Comparison of ENCODE assay signal across 35 cellular contexts in genomic region chr15:48097264-48097663, GRCh38. TPM values are rescaled to one million over a fixed set of nuclear protein-coding genes. Genes with fewer than 3 reads are reported as not detected.
"Had no signal": no experiment of that assay in that cellular context is flagged by ENCODE, and none has a peak within 500 bp of the region (broad histone marks: within the 10 kb centered on the region; RNA-seq: fewer than 3 reads in every experiment).

No MANE protein-coding gene starts in this region.

- H3K27ac ChIP-seq: adrenal gland, body of pancreas, brain microvascular endothelial cell, breast epithelium, VCaP had no signal

- H3K4me1 ChIP-seq: adrenal gland, body of pancreas, breast epithelium had no signal

- FAIRE-seq: TTC549 had no signal

- DNase-seq: activated B cell treated with CpG ODN at 0.5 μM for 24 hours; activated CD4-positive, alpha-beta memory T cell treated with anti-CD3 and anti-CD28 coated beads for 36 hours; activated CD4-positive, alpha-beta T cell treated with anti-CD3 and anti-CD28 coated beads for 4 hours; activated CD4-positive, alpha-beta T cell treated with anti-CD3 and anti-CD28 coated beads, Interleukin-2, amount 10 ng/mL, durations not matched to agents 24 days and 14 days; activated CD4-positive, alpha-beta T cell treated with anti-CD3 and anti-CD28 coated beads, Interleukin-2, amount 50 U/mL, for 1 hour; activated CD4-positive, alpha-beta T cell treated with anti-CD3 and anti-CD28 coated beads, Interleukin-2, amount 50 U/mL, for 4 hours; activated CD4-positive, CD25-positive, alpha-beta regulatory T cell treated with anti-CD3 and anti-CD28 coated beads, Interleukin-2, amount 50 U/mL, for 72 hours; activated CD8-positive, alpha-beta memory T cell treated with anti-CD3 and anti-CD28 coated beads, Interleukin-2, amount 50 U/mL, for 4 hours; activated CD8-positive, alpha-beta T cell treated with anti-CD3 and anti-CD28 coated beads for 36 hours; activated effector memory CD4-positive, alpha-beta T cell treated with anti-CD3 and anti-CD28 coated beads, Interleukin-2, amount 50 U/mL, for 16 hours; activated gamma-delta T cell treated with Interleukin-2 at 50 U/mL for 16 hours; activated naive CD4-positive, alpha-beta T cell; activated naive CD4-positive, alpha-beta T cell treated with anti-CD3 and anti-CD28 coated beads for 36 hours; activated naive CD4-positive, alpha-beta T cell treated with anti-CD3 and anti-CD28 coated beads, Interleukin-2, amount 50 U/mL, for 16 hours; activated naive CD8-positive, alpha-beta T cell treated with anti-CD3 and anti-CD28 coated beads for 36 hours; activated T-cell treated with anti-CD3 and anti-CD28 coated beads for 4 hours; activated T-cell treated with anti-CD3 and anti-CD28 coated beads, Interleukin-2, amount 50 U/mL, for 1 hour; activated T-cell treated with anti-CD3 and anti-CD28 coated beads, Interleukin-2, amount 50 U/mL, for 4 hours; activated T-cell treated with anti-CD3 and anti-CD28 coated beads, Interleukin-2, amount 50 U/mL, for 72 hours; adrenal gland; aorta; body of pancreas; central memory CD4-positive, alpha-beta T cell; T-helper 2 cell; T-helper 9 cell had no signal

- H3K9me3 ChIP-seq: adrenal gland, body of pancreas, breast epithelium had no signal

- ATAC-seq: activated CD8-positive, alpha-beta T cell treated with anti-CD3 and anti-CD28 coated beads for 36 hours; activated naive CD4-positive, alpha-beta T cell treated with anti-CD3 and anti-CD28 coated beads, Interleukin-2, amount 50 U/mL, for 72 hours; activated T-cell treated with anti-CD3 and anti-CD28 coated beads, Interleukin-2, amount 50 U/mL, for 4 hours; activated T-helper 17 cell treated with anti-CD3 and anti-CD28 coated beads, Interleukin-2, amount 50 U/mL, for 72 hours; body of pancreas had no signal

- H3K4me3 ChIP-seq: adrenal gland, body of pancreas, breast epithelium had no signal

- H3K36me3 ChIP-seq: adrenal gland, brain microvascular endothelial cell, breast epithelium had no signal

- H3K27me3 ChIP-seq: adrenal gland, body of pancreas, brain microvascular endothelial cell, breast epithelium had no signal

RNA-seq across cellular contexts. Expression of gene SLC24A5, which starts 23.5 kb away (rescaled TPM):
- total RNA-seq: activated B cell treated with CpG ODN at 0.5 μM for 24 hours; activated CD4-positive, alpha-beta memory T cell treated with anti-CD3 and anti-CD28 coated beads for 36 hours; activated CD4-positive, alpha-beta T cell treated with anti-CD3 and anti-CD28 coated beads, Interleukin-2, amount 10 ng/mL, durations not matched to agents 24 days and 14 days; activated CD8-positive, alpha-beta memory T cell treated with anti-CD3 and anti-CD28 coated beads for 36 hours; activated CD8-positive, alpha-beta T cell treated with anti-CD3 and anti-CD28 coated beads for 36 hours; activated naive CD4-positive, alpha-beta T cell treated with anti-CD3 and anti-CD28 coated beads for 36 hours; activated naive CD4-positive, alpha-beta T cell treated with anti-CD3 and anti-CD28 coated beads, Interleukin-2, amount 50 U/mL, for 72 hours; activated naive CD8-positive, alpha-beta T cell treated with anti-CD3 and anti-CD28 coated beads for 36 hours; activated T-cell treated with anti-CD3 and anti-CD28 coated beads, Interleukin-2, amount 50 U/mL, for 4 hours; activated T-cell treated with anti-CD3 and anti-CD28 coated beads, Interleukin-2, amount 50 U/mL, for 72 hours; activated T-helper 1 cell treated with anti-CD3 and anti-CD28 coated beads, Interleukin-12 subunit alpha, Interleukin-12 subunit beta, Interleukin-2, Interleukin-4 antibody, amounts not matched to agents 30 ng/mL and 10 ng/mL and 1 ng/mL, durations not matched to agents 14 hours and 24 hours and 36 hours; activated T-helper 17 cell treated with anti-CD3 and anti-CD28 coated beads, Interleukin-2, amount 50 U/mL, for 72 hours; adrenal gland; aorta; astrocyte; body of pancreas; breast epithelium; cardiac septum had no signal
